1 cellular context compared by ENCODE assay signal in genomic region chr5:41738695-41739354, GRCh38.
TF ChIP-seq lines count a peak whose summit lies in the region.

No MANE protein-coding gene starts in this region.

TF ChIP-seq in K562, 482 proteins besides CTCF, POLR2A, EP300 and RAD21 (continued from another document and continues in another):
- TF ChIP-seq PBX2 (CRISPR knock-in tag; IDR thresholded peaks at IDR 0.05; ENCODE audit: low read depth) (no peak), PBX2 (tag; conservative IDR thresholded peaks at IDR 0.05; ENCODE audit: low read depth) (peak; percentile 31; the same call in 1 of the 2 replicates), IRF9 (tag; IDR thresholded peaks at IDR 0.05) (no peak), ZNF23 (CRISPR knock-in tag; IDR thresholded peaks at IDR 0.05) (no peak), PKNOX1 (IDR thresholded peaks at IDR 0.05) (0 out of 2 replicates have a peak, but pooled peaks have one; percentile 16), MNT (conservative IDR thresholded peaks at IDR 0.05) (no peak), ATF1 (CRISPR knock-in tag; IDR thresholded peaks at IDR 0.05) (no peak), ATF1 (tag; IDR thresholded peaks at IDR 0.05) (peak; percentile 48; the same call in 1 of the 2 replicates), ZNF79 (CRISPR knock-in tag; IDR thresholded peaks at IDR 0.05; ENCODE audit: low read depth) (no peak), TAL1 (IDR thresholded peaks at IDR 0.05) (peak; percentile 82), CBFB (CRISPR knock-in tag; IDR thresholded peaks at IDR 0.05) (no peak), ZBTB43 (CRISPR knock-in tag; IDR thresholded peaks at IDR 0.05) (no peak), ATF2 (CRISPR knock-in tag; IDR thresholded peaks at IDR 0.05) (no peak), SAP30 (IDR thresholded peaks at IDR 0.05; ENCODE audit: borderline replicate concordance, insufficient read depth, low read depth, low read length, poor library complexity, severe bottlenecking) (no peak), ZBTB12 (CRISPR knock-in tag; IDR thresholded peaks at IDR 0.05) (0 out of 2 replicates have a peak, but pooled peaks have one; percentile 51), ZNF146 (CRISPR knock-in tag; IDR thresholded peaks at IDR 0.05; ENCODE audit: unreplicated experiment) (no peak), NCOA2 (IDR thresholded peaks at IDR 0.05; ENCODE audit: partially characterized antibody in 2 of 2) (no peak), CBFA2T3 (IDR thresholded peaks at IDR 0.05) (peak; percentile 84), GATA2 (CRISPR knock-in tag; IDR thresholded peaks at IDR 0.05) (0 out of 2 replicates have a peak, but pooled peaks have one; percentile 7), SPI1 (IDR thresholded peaks at IDR 0.05; ENCODE audit: borderline replicate concordance, low read depth, low read length) (no peak), HOXB6 (CRISPR knock-in tag; IDR thresholded peaks at IDR 0.05; ENCODE audit: borderline replicate concordance) (no peak), TCF3 (CRISPR knock-in tag; IDR thresholded peaks at IDR 0.05) (peak; percentile 80), POLR3G (IDR thresholded peaks at IDR 0.05; ENCODE audit: extremely low read depth, insufficient read length, insufficient replicate concordance) (no peak), ZNF766 (CRISPR knock-in tag; conservative IDR thresholded peaks at IDR 0.05) (peak; percentile 98), HNRNPL (IDR thresholded peaks at IDR 0.05; ENCODE audit: low read depth, low read length) (no peak), PURB (CRISPR knock-in tag; IDR thresholded peaks at IDR 0.05; ENCODE audit: low read depth) (no peak), IFI16 (CRISPR knock-in tag; IDR thresholded peaks at IDR 0.05) (no peak), CCAR2 (IDR thresholded peaks at IDR 0.05; ENCODE audit: low read depth, low read length) (no peak), CSDE1 (IDR thresholded peaks at IDR 0.05) (no peak), KHSRP (IDR thresholded peaks at IDR 0.05) (no peak), HNRNPLL (IDR thresholded peaks at IDR 0.05; ENCODE audit: low read depth, low read length, poor library complexity, severe bottlenecking) (no peak), MEIS2 (IDR thresholded peaks at IDR 0.05; ENCODE audit: partially characterized antibody) (peak; percentile 62), VEZF1 (CRISPR knock-in tag; IDR thresholded peaks at IDR 0.05) (no peak), PHF8 (IDR thresholded peaks at IDR 0.05; ENCODE audit: borderline replicate concordance, low read length) (no peak), SMARCA4 (IDR thresholded peaks at IDR 0.05) (0 out of 2 replicates have a peak, but pooled peaks have one; percentile 55), DMBX1 (CRISPR knock-in tag; IDR thresholded peaks at IDR 0.05; ENCODE audit: borderline replicate concordance) (no peak), RREB1 (CRISPR knock-in tag; IDR thresholded peaks at IDR 0.05) (no peak), NFIC (IDR thresholded peaks at IDR 0.05) (peak; percentile 29), FOXM1 (IDR thresholded peaks at IDR 0.05; ENCODE audit: low read depth) (peak; percentile 41; the same call in 1 of the 2 replicates), FOXM1 (CRISPR knock-in tag; IDR thresholded peaks at IDR 0.05; ENCODE audit: low read depth) (no peak), GTF3C2 (IDR thresholded peaks at IDR 0.05; ENCODE audit: borderline replicate concordance, extremely low read depth, insufficient read length) (no peak)
